19 cellular contexts compared by ENCODE assay signal in genomic region chr2:71689393-71689792, GRCh38.
"Had no signal": no experiment of that assay in that cellular context is flagged by ENCODE, and none has a peak within 500 bp of the region (broad histone marks: within the 10 kb centered on the region; RNA-seq: fewer than 3 reads in every experiment).

No MANE protein-coding gene starts in this region.

- H3K4me3 Mint-ChIP-seq: memory B cell; natural killer cell treated with Interleukin-12 subunit alpha and Interleukin-12 subunit beta and Interleukin-15 and Interleukin-18, amount 100 ng/mL, for 72 hours; neural progenitor cell had no signal

- H3K36me3 Mint-ChIP-seq: memory B cell; natural killer cell treated with Interleukin-12 subunit alpha and Interleukin-12 subunit beta and Interleukin-15 and Interleukin-18, amount 100 ng/mL, for 72 hours; neural progenitor cell had no signal

- H3K36me3 ChIP-seq: neural progenitor cell, thoracic aorta, transverse colon had no signal

- H3K9me3 ChIP-seq: esophagus muscularis mucosa, gastroesophageal sphincter, lower lobe of right lung, stomach, thoracic aorta, transverse colon had no signal

- H3K4me1 ChIP-seq: gastroesophageal sphincter, lower lobe of right lung, stomach, transverse colon had no signal

- H3K27ac ChIP-seq: dorsolateral prefrontal cortex, epithelial cell of prostate, esophagus muscularis mucosa, gastroesophageal sphincter, lower lobe of right lung, neural progenitor cell, stomach, thoracic aorta, transverse colon had no signal

- DNase-seq: cortex of kidney; effector CD8-positive, alpha-beta T cell; hippocampal formation; lower lobe of right lung; midbrain; small intestine; stimulated activated CD4-positive, alpha-beta T cell treated with anti-CD3 and anti-CD28 coated beads, Interleukin-12 subunit alpha, Interleukin-12 subunit beta, amount 100 ng/mL, for 4 hours; stimulated activated naive CD4-positive, alpha-beta T cell; stomach; substantia nigra; transverse colon had no signal

- H3K4me1 Mint-ChIP-seq: memory B cell had no signal

- H3K27ac Mint-ChIP-seq: memory B cell; natural killer cell treated with Interleukin-12 subunit alpha and Interleukin-12 subunit beta and Interleukin-15 and Interleukin-18, amount 100 ng/mL, for 72 hours; neural progenitor cell had no signal

- H3K27me3 ChIP-seq: dorsolateral prefrontal cortex, esophagus muscularis mucosa, gastroesophageal sphincter, neural progenitor cell, stomach, transverse colon had no signal

- ATAC-seq: gastroesophageal sphincter; lower lobe of right lung; natural killer cell treated with Interleukin-12 subunit alpha and Interleukin-12 subunit beta and Interleukin-15 and Interleukin-18, amount 100 ng/mL, for 72 hours had no signal

- H3K9me3 Mint-ChIP-seq: natural killer cell treated with Interleukin-12 subunit alpha and Interleukin-12 subunit beta and Interleukin-15 and Interleukin-18, amount 100 ng/mL, for 72 hours had no signal

- H3K4me3 ChIP-seq: dorsolateral prefrontal cortex, esophagus muscularis mucosa, gastroesophageal sphincter, lower lobe of right lung, neural progenitor cell, stomach, thoracic aorta, transverse colon had no signal
